In genomic region chr18:5865521-5865920, GRCh38 we compare ENCODE assay signal across 29 cellular contexts. TPM values are rescaled to one million over a fixed set of nuclear protein-coding genes. Genes with fewer than 3 reads are reported as not detected.
"Had no signal": no experiment of that assay in that cellular context is flagged by ENCODE, and none has a peak within 500 bp of the region (broad histone marks: within the 10 kb centered on the region; RNA-seq: fewer than 3 reads in every experiment).

No MANE protein-coding gene starts in this region.

- H3K4me3 Mint-ChIP-seq: immature natural killer cell; naive thymus-derived CD4-positive, alpha-beta T cell; natural killer cell treated with Interleukin-12 subunit alpha and Interleukin-12 subunit beta and Interleukin-15 and Interleukin-18, amount 100 ng/mL, for 72 hours; stimulated activated memory B cell treated with anti-CD40 and anti-IgM and Interleukin-4, amounts not matched to agents 10 μg/mL and 1 μg/mL and 100 μg/mL, for 72 hours; stimulated activated naive CD8-positive, alpha-beta T cell treated with anti-CD3 and anti-CD28 coated beads, Interleukin-15, amount 100 ng/mL, for 72 hours; type B pancreatic cell had no signal

- H3K4me3 ChIP-seq: left ventricle myocardium inferior, lung, mucosa of descending colon, ovary, prostate gland, smooth muscle cell, tibial nerve, uterus had no signal

- H3K9me3 Mint-ChIP-seq: type B pancreatic cell had no signal

- H3K36me3 Mint-ChIP-seq: immature natural killer cell; stimulated activated memory B cell treated with anti-CD40 and anti-IgM and Interleukin-4, amounts not matched to agents 10 μg/mL and 1 μg/mL and 100 μg/mL, for 72 hours; type B pancreatic cell had no signal

- H3K27me3 Mint-ChIP-seq: stimulated activated memory B cell treated with anti-CD40 and anti-IgM and Interleukin-4, amounts not matched to agents 10 μg/mL and 1 μg/mL and 100 μg/mL, for 72 hours had no signal

- H3K9me3 ChIP-seq: left ventricle myocardium inferior, ovary, prostate gland, uterus had no signal

- DNase-seq: hypothalamus; immature natural killer cell; left ventricle myocardium inferior; mesendoderm; midbrain; mucosa of descending colon; naive thymus-derived CD4-positive, alpha-beta T cell; ovary; posterior cingulate gyrus; retina; right cardiac atrium; stimulated activated CD4-positive, alpha-beta T cell treated with anti-CD3 and anti-CD28 coated beads, Interleukin-1b, Interleukin-23, amount 100 ng/mL, for 48 hours; stimulated activated CD4-positive, alpha-beta T cell treated with anti-CD3 and anti-CD28 coated beads, Interleukin-2, amount 100 ng/mL, for 48 hours; stimulated activated CD4-positive, alpha-beta T cell treated with anti-CD3 and anti-CD28 coated beads, Interleukin-4, amount 100 ng/mL, for 4 hours; stimulated activated CD8-positive, alpha-beta memory T cell treated with anti-CD3 and anti-CD28 coated beads, Interleukin-4, amount 100 ng/mL, for 48 hours; stimulated activated naive CD4-positive, alpha-beta T cell treated with Interleukin-2 at 50 U/mL for 16 hours; stimulated activated naive CD8-positive, alpha-beta T cell treated with anti-CD3 and anti-CD28 coated beads, Interleukin-15, amount 100 ng/mL, for 72 hours; substantia nigra; uterus had no signal

- H3K27ac ChIP-seq: left ventricle myocardium inferior, ovary, prostate gland, tibial nerve, uterus had no signal

- H3K4me1 ChIP-seq: left ventricle myocardium inferior, prostate gland, tibial nerve, uterus had no signal

- H3K36me3 ChIP-seq: left ventricle myocardium inferior, ovary, prostate gland, tibial nerve, uterus had no signal

- H3K27ac Mint-ChIP-seq: immature natural killer cell; naive thymus-derived CD4-positive, alpha-beta T cell; natural killer cell treated with Interleukin-12 subunit alpha and Interleukin-12 subunit beta and Interleukin-15 and Interleukin-18, amount 100 ng/mL, for 72 hours; stimulated activated memory B cell treated with anti-CD40 and anti-IgM and Interleukin-4, amounts not matched to agents 10 μg/mL and 1 μg/mL and 100 μg/mL, for 72 hours; stimulated activated naive CD8-positive, alpha-beta T cell treated with anti-CD3 and anti-CD28 coated beads, Interleukin-15, amount 100 ng/mL, for 72 hours; type B pancreatic cell had no signal

- ATAC-seq: mucosa of descending colon; naive thymus-derived CD4-positive, alpha-beta T cell; natural killer cell treated with Interleukin-12 subunit alpha and Interleukin-12 subunit beta and Interleukin-15 and Interleukin-18, amount 100 ng/mL, for 72 hours; right cardiac atrium; sciatic nerve; stimulated activated memory B cell treated with anti-CD40 and anti-IgM and Interleukin-4, amounts not matched to agents 10 μg/mL and 1 μg/mL and 100 μg/mL, for 72 hours; stimulated activated naive CD8-positive, alpha-beta T cell treated with anti-CD3 and anti-CD28 coated beads, Interleukin-15, amount 100 ng/mL, for 72 hours had no signal

- H3K4me1 Mint-ChIP-seq: immature natural killer cell; naive thymus-derived CD4-positive, alpha-beta T cell; stimulated activated memory B cell treated with anti-CD40 and anti-IgM and Interleukin-4, amounts not matched to agents 10 μg/mL and 1 μg/mL and 100 μg/mL, for 72 hours; stimulated activated naive CD8-positive, alpha-beta T cell treated with anti-CD3 and anti-CD28 coated beads, Interleukin-15, amount 100 ng/mL, for 72 hours had no signal

- FAIRE-seq: islet of Langerhans had no signal

RNA-seq across cellular contexts. Expression of gene TMEM200C, which starts 29.8 kb away (rescaled TPM):
- total RNA-seq: myocyte; naive thymus-derived CD4-positive, alpha-beta T cell; natural killer cell treated with Interleukin-12 subunit alpha and Interleukin-12 subunit beta and Interleukin-15 and Interleukin-18, amount 100 ng/mL, for 72 hours had no signal
- polyA plus RNA-seq: immature natural killer cell; naive thymus-derived CD4-positive, alpha-beta T cell had no signal
